10 cellular contexts compared by ENCODE assay signal in genomic region chr19:46411088-46412033, GRCh38. TPM values are rescaled to one million over a fixed set of nuclear protein-coding genes. Genes with fewer than 3 reads are reported as not detected.
DNase-seq lines count a peak whose midpoint lies in the region; ATAC-seq and TF ChIP-seq lines count a peak whose summit lies in the region.
"Had no signal": no experiment of that assay in that cellular context is flagged by ENCODE, and none has a peak within 500 bp of the region (broad histone marks: within the 10 kb centered on the region; RNA-seq: fewer than 3 reads in every experiment).

No MANE protein-coding gene starts in this region.

- ATAC-seq in right cardiac atrium (no peak), GM21381 (IDR thresholded peaks at IDR 0.05; ENCODE audit: unreplicated experiment) (no peak)

- no peaks in the 10 kb centered on the region for H3K27me3 ChIP-seq in ascending aorta
- H3K27me3 ChIP-seq in right cardiac atrium (ENCODE audit: control insufficient read depth, insufficient read depth), result no peaks in the 10 kb centered on the region

- CTCF ChIA-PET in HEK293T (lab: Yijun Ruan, JAX), result no interaction called here

- H3K27ac ChIP-seq in ascending aorta (peak overlapping the region; percentile 69 to 83), right cardiac atrium (ENCODE audit: low read length) (peak overlapping the region; percentile 80)
- H3K27ac ChIP-seq: C4-2B had no signal

- H3K4me3 Mint-ChIP-seq in progenitor cell of endocrine pancreas (ENCODE audit: low read depth), result peak overlapping the region; percentile 91

- peak overlapping the region; percentile 92 for H3K27ac Mint-ChIP-seq in progenitor cell of endocrine pancreas

- DNase-seq in AG09309 (ENCODE audit: low read depth), result no peak
- DNase-seq in ascending aorta (ENCODE audit: low spot score in 2 of 2), result no peak
- DNase-seq in right cardiac atrium, result peak in 2 of 3 donors; percentile 60 to 66
- DNase-seq in progenitor cell of endocrine pancreas (ENCODE audit: low spot score, unreplicated experiment), result no peak
- DNase-seq in HEK293T (ENCODE audit: extremely low spot score), result no peak
- DNase-seq in NOMO-1 (lab: John Stamatoyannopoulos, UW; ENCODE audit: unreplicated experiment in 2 of 2), result no peak
- DNase-seq in NCI-H2196 (lab: John Stamatoyannopoulos, UW; ENCODE audit: unreplicated experiment), result no peak

- no peak for TF ChIP-seq CTCF in AG09309 (IDR thresholded peaks at IDR 0.05; ENCODE audit: control insufficient read depth, insufficient read depth, low read depth, low read length, missing control alignments)
- TF ChIP-seq CTCF in ascending aorta (IDR thresholded peaks at IDR 0.05), result no peak
- TF ChIP-seq CTCF in progenitor cell of endocrine pancreas (IDR thresholded peaks at IDR 0.05; ENCODE audit: unreplicated experiment), result no peak

- no peaks in the 10 kb centered on the region for H3K9me3 ChIP-seq in ascending aorta
- H3K9me3 ChIP-seq in right cardiac atrium (ENCODE audit: control insufficient read depth, low read length), result no peaks in the 10 kb centered on the region

- no peaks in the 10 kb centered on the region for H3K27me3 Mint-ChIP-seq in progenitor cell of endocrine pancreas

- no peaks in the 10 kb centered on the region for H3K9me3 Mint-ChIP-seq in progenitor cell of endocrine pancreas (ENCODE audit: low read depth)

- POLR2A ChIA-PET in HEK293T (lab: Yijun Ruan, JAX), result no interaction called here

- 44% methylated on average over 18 of the region's 18 CpGs for WGBS in right cardiac atrium

- peak overlapping the region; percentile 50 for H3K4me3 ChIP-seq in AG09309 (ENCODE audit: control insufficient read depth, low read depth, low read length)
- H3K4me3 ChIP-seq in ascending aorta, result peak overlapping the region; percentile 63 to 75
- H3K4me3 ChIP-seq in right cardiac atrium (ENCODE audit: low read length), result peak overlapping the region; percentile 54

- H3K4me1 Mint-ChIP-seq in progenitor cell of endocrine pancreas (ENCODE audit: low read depth), result peaks cover 42% of the 10 kb centered on the region

- no peaks in the 10 kb centered on the region for H3K36me3 ChIP-seq in ascending aorta

- intact Hi-C loops in ascending aorta (cut with DNase I) (loop anchor here (5.0 kb wide), 1 partner anchor 61 kb away; the partner anchor contains the start of gene PNMA8A), right cardiac atrium (cut with DNase I) (no loop called here)

- H3K4me1 ChIP-seq in ascending aorta (peaks cover 11 to 30% of the 10 kb centered on the region in 2 donors), right cardiac atrium (ENCODE audit: control insufficient read depth, insufficient read depth, low read length) (peaks cover 6% of the 10 kb centered on the region)

- peaks cover 4% of the 10 kb centered on the region for H3K36me3 Mint-ChIP-seq in progenitor cell of endocrine pancreas (ENCODE audit: insufficient read depth)

TF ChIP-seq in HEK293T, 16 proteins besides CTCF, POLR2A, EP300 and RAD21:
- TF ChIP-seq ARNT (IDR thresholded peaks at IDR 0.05), result no peak
- no peak for TF ChIP-seq SP1 (IDR thresholded peaks at IDR 0.05)

RNA-seq across cellular contexts. Expression of gene CCDC8, which starts 2.0 kb away (rescaled TPM):
- total RNA-seq in ascending aorta (10.0 TPM), right cardiac atrium (10 to 100 TPM; 47.0 to 54.6 (median 49.9) TPM), progenitor cell of endocrine pancreas (31.6 and 33.8 TPM in 2 replicates)
- 28.8 TPM for polyA plus RNA-seq in right cardiac atrium

RNA-seq across cellular contexts. Expression of gene PNMA8C, which starts 17.4 kb away (rescaled TPM):
- total RNA-seq in ascending aorta, result 0.53 TPM
- total RNA-seq in right cardiac atrium, result under 1 TPM; 0.23 to 0.31 (median 0.26) TPM
- polyA plus RNA-seq in right cardiac atrium, result 0.05 TPM
- total RNA-seq in progenitor cell of endocrine pancreas, result 0.19 and 0.36 TPM in 2 replicates
- total RNA-seq: endothelial cell of umbilical vein had no signal
- polyA plus RNA-seq: endothelial cell of umbilical vein had no signal

Comparison
In these comparisons a context has a peak if more than half of its experiments do, and no peak if none do; other contexts are left out.
1. DNase-seq: peak in right cardiac atrium (2 of 3); none in AG09309 (single experiment), ascending aorta (0 of 2), progenitor cell of endocrine pancreas (single experiment), HEK293T (single experiment), NOMO-1 (0 of 2) and NCI-H2196 (single experiment).
2. Peak in every context shown above with its lines, with median percentiles within 50 percentile points of each other: H3K4me3 ChIP-seq.